8 cellular contexts compared by ENCODE assay signal in genomic region chr12:92827836-92828431, GRCh38.
A peak's percentile ranks its signal among the peaks of the same experiment; 100 is the strongest.
DNase-seq lines count a peak whose midpoint lies in the region; ATAC-seq and TF ChIP-seq lines count a peak whose summit lies in the region.

No MANE protein-coding gene starts in this region.

- peaks cover 2% of the 10 kb centered on the region for H3K4me1 Mint-ChIP-seq in activated CD4-positive, alpha-beta T cell treated with anti-CD3 and anti-CD28 coated beads for 36 hours

- H3K36me3 Mint-ChIP-seq in activated CD4-positive, alpha-beta T cell treated with anti-CD3 and anti-CD28 coated beads for 36 hours (ENCODE audit: low read depth) = peaks cover 15% of the 10 kb centered on the region

- TF ChIP-seq CTCF in LNCaP clone FGC (IDR thresholded peaks at IDR 0.05; ENCODE audit: control insufficient read depth, extremely low read depth, insufficient read depth) (peak; percentile 86), fibroblast of the aortic adventitia (IDR thresholded peaks at IDR 0.05; ENCODE audit: insufficient read depth, low read length) (peak; percentile 84)

- H3K27ac Mint-ChIP-seq in activated CD4-positive, alpha-beta T cell treated with anti-CD3 and anti-CD28 coated beads for 36 hours = no peak overlapping the region

- H3K4me3 Mint-ChIP-seq in activated CD4-positive, alpha-beta T cell treated with anti-CD3 and anti-CD28 coated beads for 36 hours = no peak overlapping the region

- H3K9me3 Mint-ChIP-seq in activated CD4-positive, alpha-beta T cell treated with anti-CD3 and anti-CD28 coated beads for 36 hours (ENCODE audit: low read depth) = no peaks in the 10 kb centered on the region

- DNase-seq in activated CD4-positive, alpha-beta T cell treated with anti-CD3 and anti-CD28 coated beads for 36 hours = peak; percentile 61
- DNase-seq in activated CD4-positive, alpha-beta T cell treated with anti-CD3 and anti-CD28 coated beads for 1 hour = no peak
- peak; percentile 45 for DNase-seq in LNCaP clone FGC (ENCODE audit: low read depth)
- peak; percentile 51 for DNase-seq in activated CD4-positive, alpha-beta T cell treated with anti-CD3 and anti-CD28 coated beads for 48 hours
- peak; percentile 57 for DNase-seq in fibroblast of the aortic adventitia (ENCODE audit: low read depth)
- peak; percentile 24 for DNase-seq in smooth muscle cell of the brain vasculature (ENCODE audit: low read depth, low spot score)
- no peak for DNase-seq in superior temporal gyrus (ENCODE audit: extremely low spot score)

- H3K4me3 ChIP-seq in LNCaP clone FGC (ENCODE audit: low read depth, low read length) (no peak overlapping the region), fibroblast of the aortic adventitia (ENCODE audit: low read depth, low read length) (no peak overlapping the region)

- no peak for ATAC-seq in activated CD4-positive, alpha-beta T cell treated with anti-CD3 and anti-CD28 coated beads for 36 hours
- ATAC-seq in HG03095 (IDR thresholded peaks at IDR 0.05; ENCODE audit: unreplicated experiment) = no peak

- POLR2A ChIA-PET in activated CD4-positive, alpha-beta T cell treated with anti-CD3 and anti-CD28 coated beads for 36 hours (lab: Charles Lee) = interaction anchor here (0.5 to 0.6 kb wide), 2 partner anchors 140 to 1154 kb away, joined by 3 to 6 read pairs; no protein-coding TSS in a partner anchor

- intact Hi-C loops in activated CD4-positive, alpha-beta T cell treated with anti-CD3 and anti-CD28 coated beads for 36 hours (cut with DNase I, micrococcal nuclease) = loop anchor here (5.0 to 10.0 kb wide), 3 partner anchors 97 to 589 kb away; partner anchors contain the start of gene EEA1 (in 1 of the 2)

- CTCF ChIA-PET in activated CD4-positive, alpha-beta T cell treated with anti-CD3 and anti-CD28 coated beads for 36 hours (lab: Charles Lee) = interaction anchor here (0.6 to 1.0 kb wide), 10 partner anchors 11 to 593 kb away, joined by 3 to 4 read pairs (median 3); partner anchors contain the start of gene PLEKHG7

- no peaks in the 10 kb centered on the region for H3K27me3 Mint-ChIP-seq in activated CD4-positive, alpha-beta T cell treated with anti-CD3 and anti-CD28 coated beads for 36 hours

Comparison
In these comparisons a context has a peak if more than half of its experiments do, and no peak if none do; other contexts are left out.
1. DNase-seq: peak in activated CD4-positive, alpha-beta T cell treated with anti-CD3 and anti-CD28 coated beads for 36 hours (single experiment), LNCaP clone FGC (single experiment), activated CD4-positive, alpha-beta T cell treated with anti-CD3 and anti-CD28 coated beads for 48 hours (single experiment), fibroblast of the aortic adventitia (single experiment) and smooth muscle cell of the brain vasculature (single experiment); none in activated CD4-positive, alpha-beta T cell treated with anti-CD3 and anti-CD28 coated beads for 1 hour (single experiment) and superior temporal gyrus (single experiment).